Comparison of ENCODE assay signal across 30 cellular contexts in the genomic region with DNA sequence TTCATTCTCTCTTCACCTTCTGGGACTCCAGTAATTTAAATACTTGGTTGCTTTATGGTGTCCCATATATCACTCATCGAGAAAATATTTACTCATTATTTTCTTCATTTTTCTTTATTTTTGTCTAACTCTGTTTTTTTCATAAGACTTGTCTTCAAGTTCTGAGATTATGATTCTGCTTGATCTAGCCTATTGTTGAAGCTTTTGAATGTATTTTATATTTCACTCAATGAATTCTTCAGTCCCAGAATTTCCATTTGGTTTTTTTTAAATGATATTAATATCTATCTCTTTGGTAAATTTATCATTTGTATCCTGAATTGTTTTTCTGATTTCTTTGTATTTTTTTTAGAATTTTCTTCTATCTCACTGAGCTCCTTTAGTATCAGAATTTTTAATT.
"Had no signal": no experiment of that assay in that cellular context is flagged by ENCODE, and none has a peak within 500 bp of the region (broad histone marks: within the 10 kb centered on the region; RNA-seq: fewer than 3 reads in every experiment).

No MANE protein-coding gene starts in this region.

- H3K4me1 Mint-ChIP-seq: activated CD4-positive, alpha-beta T cell treated with anti-CD3 and anti-CD28 coated beads, Interleukin-2, amount 10 ng/mL, durations not matched to agents 7 days and 5 days; activated naive CD4-positive, alpha-beta T cell treated with anti-CD3 and anti-CD28 coated beads, Interleukin-2, amount 10 ng/mL, durations not matched to agents 7 days and 5 days; brain had no signal

- H3K4me2 ChIP-seq: hepatocyte had no signal

- H3K4me3 ChIP-seq: ascending aorta, breast epithelium, cardiac muscle cell, colonic mucosa, esophagus squamous epithelium, gastrocnemius medialis, heart right ventricle, hepatocyte had no signal

- H3K4me1 ChIP-seq: ascending aorta, breast epithelium, colonic mucosa, gastrocnemius medialis had no signal

- H3K27me3 ChIP-seq: ascending aorta, breast epithelium, cardiac muscle cell, colonic mucosa, esophagus squamous epithelium, gastrocnemius medialis, hepatocyte had no signal

- H2AFZ ChIP-seq: hepatocyte had no signal

- H3K27ac Mint-ChIP-seq: activated CD4-positive, alpha-beta memory T cell treated with anti-CD3 and anti-CD28 coated beads, Interleukin-2, amount 10 ng/mL, durations not matched to agents 7 days and 5 days; activated CD4-positive, alpha-beta T cell treated with anti-CD3 and anti-CD28 coated beads, Interleukin-2, amount 10 ng/mL, durations not matched to agents 7 days and 5 days; activated naive CD4-positive, alpha-beta T cell treated with anti-CD3 and anti-CD28 coated beads, Interleukin-2, amount 10 ng/mL, durations not matched to agents 7 days and 5 days; activated naive CD4-positive, alpha-beta T cell treated with anti-CD3 and anti-CD28 coated beads, Interleukin-2, amount 50 U/mL, for 72 hours; activated naive CD8-positive, alpha-beta T cell treated with anti-CD3 and anti-CD28 coated beads, Interleukin-2, amount 10 ng/mL, durations not matched to agents 7 days and 5 days; activated T-cell treated with anti-CD3 and anti-CD28 coated beads, Interleukin-2, amount 50 U/mL, for 24 hours; activated T-cell treated with anti-CD3 and anti-CD28 coated beads, Interleukin-2, amount 50 U/mL, for 72 hours; brain; WTC11 had no signal

- DNase-seq: activated CD4-positive, alpha-beta memory T cell treated with anti-CD3 and anti-CD28 coated beads, Interleukin-2, amount 10 ng/mL, durations not matched to agents 7 days and 5 days; activated CD4-positive, alpha-beta T cell treated with anti-CD3 and anti-CD28 coated beads for 1 hour; activated CD4-positive, alpha-beta T cell treated with anti-CD3 and anti-CD28 coated beads for 4 hours; activated CD4-positive, alpha-beta T cell treated with anti-CD3 and anti-CD28 coated beads, Interleukin-2, amount 10 ng/mL, durations not matched to agents 7 days and 5 days; activated CD4-positive, alpha-beta T cell treated with anti-CD3 and anti-CD28 coated beads, Interleukin-2, amount 50 U/mL, for 4 hours; activated CD8-positive, alpha-beta memory T cell treated with anti-CD3 and anti-CD28 coated beads, Interleukin-2, amount 50 U/mL, for 48 hours; activated gamma-delta T cell; activated naive CD4-positive, alpha-beta T cell; activated naive CD4-positive, alpha-beta T cell treated with anti-CD3 and anti-CD28 coated beads, Interleukin-2, amount 10 ng/mL, durations not matched to agents 7 days and 5 days; activated naive CD8-positive, alpha-beta T cell treated with anti-CD3 and anti-CD28 coated beads, Interleukin-2, amount 10 ng/mL, durations not matched to agents 7 days and 5 days; activated T-cell treated with anti-CD3 and anti-CD28 coated beads for 4 hours; activated T-cell treated with anti-CD3 and anti-CD28 coated beads, Interleukin-2, amount 50 U/mL, for 24 hours; activated T-cell treated with anti-CD3 and anti-CD28 coated beads, Interleukin-2, amount 50 U/mL, for 72 hours; central memory CD4-positive, alpha-beta T cell; cerebellar nuclear complex; effector CD8-positive, alpha-beta T cell; esophagus squamous epithelium; gastrocnemius medialis; heart right ventricle had no signal

- ATAC-seq: activated naive CD4-positive, alpha-beta T cell treated with anti-CD3 and anti-CD28 coated beads, Interleukin-2, amount 50 U/mL, for 72 hours; activated T-cell treated with anti-CD3 and anti-CD28 coated beads, Interleukin-2, amount 50 U/mL, for 72 hours; gastrocnemius medialis; heart right ventricle; WTC11 had no signal

- FAIRE-seq: endometrium, endothelial cell of umbilical vein had no signal

- H3K36me3 ChIP-seq: ascending aorta, breast epithelium, cardiac muscle cell, colonic mucosa, gastrocnemius medialis had no signal

- H3K79me2 ChIP-seq: hepatocyte had no signal

- H3K9me3 ChIP-seq: colonic mucosa, esophagus squamous epithelium, gastrocnemius medialis had no signal

- H3K4me3 Mint-ChIP-seq: activated CD4-positive, alpha-beta memory T cell treated with anti-CD3 and anti-CD28 coated beads, Interleukin-2, amount 10 ng/mL, durations not matched to agents 7 days and 5 days; activated CD4-positive, alpha-beta T cell treated with anti-CD3 and anti-CD28 coated beads, Interleukin-2, amount 10 ng/mL, durations not matched to agents 7 days and 5 days; activated naive CD4-positive, alpha-beta T cell treated with anti-CD3 and anti-CD28 coated beads, Interleukin-2, amount 10 ng/mL, durations not matched to agents 7 days and 5 days; activated naive CD8-positive, alpha-beta T cell treated with anti-CD3 and anti-CD28 coated beads, Interleukin-2, amount 10 ng/mL, durations not matched to agents 7 days and 5 days; activated T-cell treated with anti-CD3 and anti-CD28 coated beads, Interleukin-2, amount 50 U/mL, for 24 hours; activated T-cell treated with anti-CD3 and anti-CD28 coated beads, Interleukin-2, amount 50 U/mL, for 72 hours; brain; WTC11 had no signal

- H3K27ac ChIP-seq: ascending aorta, breast epithelium, cardiac muscle cell, colonic mucosa, epithelial cell of prostate, esophagus squamous epithelium, gastrocnemius medialis, heart right ventricle, hepatocyte had no signal
